In the genomic region with DNA sequence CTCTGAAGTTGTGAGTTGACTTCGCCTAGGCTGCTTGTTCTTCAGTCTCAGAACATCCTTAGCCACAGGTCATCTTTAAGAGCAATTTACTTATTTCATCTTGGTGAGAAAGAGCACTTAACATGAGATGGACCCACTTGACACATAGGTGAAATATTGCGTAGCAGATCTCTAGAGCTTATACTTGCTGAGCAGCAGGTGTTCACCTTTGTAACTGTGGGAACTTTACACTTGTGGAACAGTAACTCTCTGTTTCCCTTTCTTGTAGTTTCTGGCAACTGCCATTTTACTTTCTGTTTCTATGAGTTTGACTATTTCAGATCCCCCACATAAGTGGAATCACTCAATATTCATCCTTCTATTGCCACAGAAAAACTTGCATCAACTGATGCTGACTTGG, we compare ENCODE assay signal across 15 cellular contexts.
DNase-seq lines count a peak whose midpoint lies in the region; ATAC-seq and TF ChIP-seq lines count a peak whose summit lies in the region.
"Had no signal": no experiment of that assay in that cellular context is flagged by ENCODE, and none has a peak within 500 bp of the region (broad histone marks: within the 10 kb centered on the region; RNA-seq: fewer than 3 reads in every experiment).

No MANE protein-coding gene starts in this region.

- intact Hi-C loops in spleen (cut with DNase I; ENCODE audit: low total_unique reads), result no loop called here

- H3K27me3 ChIP-seq in spleen (replicated peaks in 1 of 7), result no peaks in the 10 kb centered on the region
- peaks cover 17% of the 10 kb centered on the region for H3K27me3 ChIP-seq in BE2C

- TF ChIP-seq POLR2A in spleen (IDR thresholded peaks at IDR 0.05), result no peak

- H3K4me1 ChIP-seq in spleen, result no peaks in the 10 kb centered on the region
- H3K4me1 ChIP-seq in BE2C, result no peaks in the 10 kb centered on the region

- ATAC-seq in GM21723 (IDR thresholded peaks at IDR 0.05; ENCODE audit: unreplicated experiment) (peak; percentile 97), HG03159 (IDR thresholded peaks at IDR 0.05; ENCODE audit: unreplicated experiment) (peak; percentile 94)
- ATAC-seq: HCT116, left cardiac atrium, Panc1 had no signal

- TF ChIP-seq CTCF in spleen (IDR thresholded peaks at IDR 0.05 in 8 of 11, conservative IDR thresholded peaks at IDR 0.05 in 3 of 11), result no peak
- no peak for TF ChIP-seq CTCF in BE2C (IDR thresholded peaks at IDR 0.05; ENCODE audit: low read depth, low read length)

- no peaks in the 10 kb centered on the region for H3K9me3 ChIP-seq in spleen
- no peaks in the 10 kb centered on the region for H3K9me3 ChIP-seq in BE2C
- H3K9me3 ChIP-seq: thoracic aorta had no signal

- H3K4me3 ChIP-seq in spleen, result no peak overlapping the region
- no peak overlapping the region for H3K4me3 ChIP-seq in BE2C (ENCODE audit: low read depth, low read length)
- H3K4me3 ChIP-seq: thoracic aorta had no signal

- peak overlapping the region in 5 of 8 donors; percentile 16 to 43 (median 29) for H3K27ac ChIP-seq in spleen
- H3K27ac ChIP-seq: thoracic aorta, VCaP had no signal

- 69 to 76% (median 69%) methylated on average over 2 of the region's 2 CpGs for WGBS in spleen, 5 donors

- DNase-seq in NCI-H510A treated with DMSO at 0.1 percent for 48 hours (lab: John Stamatoyannopoulos, UW), result peak; percentile 2
- no peak for DNase-seq in NCI-H510A (lab: John Stamatoyannopoulos, UW)
- DNase-seq in spleen, result no peak
- no peak for DNase-seq in BE2C
- DNase-seq in DMS153 treated with DMSO at 0.1 percent for 48 hours (lab: John Stamatoyannopoulos, UW; ENCODE audit: unreplicated experiment), result no peak
- no peak for DNase-seq in activated effector memory CD4-positive, alpha-beta T cell treated with anti-CD3 and anti-CD28 coated beads, Interleukin-2, amount 50 U/mL, for 16 hours
- DNase-seq: 8988T, DND-41, left cardiac atrium had no signal

- H3K36me3 ChIP-seq in spleen (no peaks in the 10 kb centered on the region), BE2C (no peaks in the 10 kb centered on the region)
- H3K36me3 ChIP-seq: thoracic aorta had no signal
